Comparison of ENCODE assay signal across 8 cellular contexts in the genomic region with DNA sequence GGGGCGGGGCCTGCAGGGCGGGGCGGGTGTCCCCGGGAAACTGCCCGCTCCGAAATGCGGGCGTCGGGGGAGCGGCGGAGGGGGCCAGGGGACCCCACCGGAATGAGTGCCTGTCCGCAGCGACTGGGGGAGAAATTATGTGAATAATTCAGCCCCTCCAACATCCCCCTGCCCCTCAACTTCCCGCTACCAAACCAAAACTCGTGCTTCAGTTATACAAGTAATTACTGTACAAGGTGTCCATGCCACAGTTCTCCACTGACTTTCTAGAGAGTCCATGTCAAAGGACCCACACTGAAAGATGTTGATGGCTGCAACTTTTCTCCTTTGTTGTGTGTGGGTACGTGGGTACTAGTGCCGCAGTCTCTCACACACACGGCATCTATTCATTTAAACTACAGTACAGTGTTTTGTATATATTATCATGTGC. TPM values are rescaled to one million over a fixed set of nuclear protein-coding genes. Genes with fewer than 3 reads are reported as not detected.
DNase-seq lines count a peak whose midpoint lies in the region; ATAC-seq, FAIRE-seq and TF ChIP-seq lines count a peak whose summit lies in the region.

No MANE protein-coding gene starts in this region.

- H3K9ac ChIP-seq in ES-I3 (ENCODE audit: low read depth, low read length) (peak overlapping the region; percentile 48), KMS-11 (peak overlapping the region; percentile 53; the same call in 1 of the 2 replicates)

- peak overlapping the region; percentile 95 for H3K27ac Mint-ChIP-seq in activated naive CD8-positive, alpha-beta T cell

- peak overlapping the region; percentile 100 for H3K4me2 ChIP-seq in KMS-11

- peak overlapping the region; percentile 97 for H2AFZ ChIP-seq in KMS-11 (ENCODE audit: low read depth)

- peaks cover 33% of the 10 kb centered on the region for H3K79me2 ChIP-seq in KMS-11 (ENCODE audit: insufficient read depth, low read depth)

- H3K4me3 Mint-ChIP-seq in activated naive CD8-positive, alpha-beta T cell, result peak overlapping the region; percentile 95

- no peaks in the 10 kb centered on the region for H4K20me1 ChIP-seq in KMS-11 (ENCODE audit: insufficient read depth)

- H3K4me1 ChIP-seq in ES-I3 (ENCODE audit: insufficient read depth, low read length), result peaks cover 16% of the 10 kb centered on the region; the same call in 1 of the 2 replicates
- peaks cover 48% of the 10 kb centered on the region for H3K4me1 ChIP-seq in KMS-11 (ENCODE audit: low read depth, poor library complexity, severe bottlenecking)
- H3K4me1 ChIP-seq in right atrium auricular region, result peaks cover 0 to 23% of the 10 kb centered on the region in 2 donors

- H3K9me3 ChIP-seq in ES-I3 (ENCODE audit: control insufficient read depth, insufficient read depth, low read length), result no peaks in the 10 kb centered on the region
- H3K9me3 ChIP-seq in right atrium auricular region, result no peaks in the 10 kb centered on the region

- no peaks in the 10 kb centered on the region for H3K27me3 Mint-ChIP-seq in activated naive CD8-positive, alpha-beta T cell

- H3K9me3 Mint-ChIP-seq in activated naive CD8-positive, alpha-beta T cell (ENCODE audit: low read depth), result no peaks in the 10 kb centered on the region

- H3K36me3 ChIP-seq in ES-I3 (ENCODE audit: insufficient read depth, low read length) (no peaks in the 10 kb centered on the region), KMS-11 (ENCODE audit: insufficient read depth) (no peaks in the 10 kb centered on the region), right atrium auricular region (no peaks in the 10 kb centered on the region)

- no peak for FAIRE-seq in GM19239 (lab: Jason Lieb, UNC)

- ATAC-seq in GM21515 (IDR thresholded peaks at IDR 0.05; ENCODE audit: unreplicated experiment) (peak; percentile 3), sciatic nerve (peak; percentile 61)

- H3K4me3 ChIP-seq in KMS-11 (IDR thresholded peaks at IDR 0.05; ENCODE audit: insufficient read depth, low read depth, low read length) (no peak overlapping the region), right atrium auricular region (peak overlapping the region; percentile 91 to 97)

- H3K27me3 ChIP-seq in KMS-11 (ENCODE audit: insufficient read depth, low read depth), result no peaks in the 10 kb centered on the region
- no peaks in the 10 kb centered on the region for H3K27me3 ChIP-seq in right atrium auricular region

- TF ChIP-seq CTCF in KMS-11 (conservative IDR thresholded peaks at IDR 0.05; ENCODE audit: low read depth, low read length) (no peak), right atrium auricular region (IDR thresholded peaks at IDR 0.05) (no peak)

- DNase-seq in right atrium auricular region (ENCODE audit: low spot score) (no peak), sciatic nerve (ENCODE audit: low spot score) (no peak), GM19239 (ENCODE audit: insufficient read length, low spot score) (no peak)
- no peak for DNase-seq in stimulated activated CD4-positive, alpha-beta T cell treated with anti-CD3 and anti-CD28 coated beads, Interleukin-4, amount 100 ng/mL, for 1 hour

- intact Hi-C loops in sciatic nerve (cut with DNase I), result loop anchor here (10.0 kb wide), 1 partner anchor 336 kb away; no protein-coding TSS in a partner anchor

- H3K36me3 Mint-ChIP-seq in activated naive CD8-positive, alpha-beta T cell, result no peaks in the 10 kb centered on the region

- H3K27ac ChIP-seq in KMS-11 (peak overlapping the region; percentile 64), right atrium auricular region (peak overlapping the region; percentile 99 to 100)

- H3K4me1 Mint-ChIP-seq in activated naive CD8-positive, alpha-beta T cell (ENCODE audit: low read depth), result peaks cover 44% of the 10 kb centered on the region

RNA-seq across cellular contexts. Expression of gene CDK17, which starts 0.4 kb away (rescaled TPM):
- 10 to 100 TPM; 20.9 to 27.1 TPM for total RNA-seq in right atrium auricular region
- 77.6 TPM for total RNA-seq in sciatic nerve
